1 cellular context compared by ENCODE assay signal in the genomic region with DNA sequence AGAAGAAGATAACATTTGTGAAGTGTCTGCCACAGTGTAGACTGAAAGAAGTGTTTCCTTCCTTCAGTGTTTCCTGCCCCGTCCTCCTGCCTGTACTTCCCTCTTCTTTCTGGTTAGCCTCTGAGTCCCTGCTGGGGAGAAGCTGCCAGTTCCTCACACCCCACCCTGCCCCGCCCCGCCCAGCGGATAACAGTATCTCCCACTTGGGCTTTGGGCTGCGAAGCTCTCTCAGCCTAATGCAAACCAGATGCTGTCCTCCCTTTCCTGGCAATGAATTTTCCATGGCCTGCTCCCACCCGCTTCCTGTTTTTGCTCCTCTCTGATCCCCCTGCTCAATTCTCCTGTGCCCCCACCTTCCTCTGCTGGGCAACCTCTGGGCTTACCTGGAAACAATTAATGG.
TF ChIP-seq lines count a peak whose summit lies in the region.

No MANE protein-coding gene starts in this region.

TF ChIP-seq in H1, 55 proteins besides CTCF, POLR2A, EP300 and RAD21:
- TF ChIP-seq JUN (IDR thresholded peaks at IDR 0.05; ENCODE audit: low read depth, low read length) (no peak), HDAC6 (IDR thresholded peaks at IDR 0.05; ENCODE audit: low read depth, low read length) (no peak), NRF1 (IDR thresholded peaks at IDR 0.05; ENCODE audit: low read depth, low read length) (no peak), POU5F1 (IDR thresholded peaks at IDR 0.05; ENCODE audit: low read depth, low read length) (no peak), BACH1 (IDR thresholded peaks at IDR 0.05; ENCODE audit: low read length) (no peak), ZNF274 (IDR thresholded peaks at IDR 0.05; ENCODE audit: borderline replicate concordance, extremely low read depth, low read length) (no peak), CBX8 (IDR thresholded peaks at IDR 0.05; ENCODE audit: borderline replicate concordance, low read depth, low read length) (no peak), PHF8 (conservative IDR thresholded peaks at IDR 0.05; ENCODE audit: low read depth, low read length) (no peak), TBP (IDR thresholded peaks at IDR 0.05; ENCODE audit: low read depth, low read length) (no peak), KDM5A (IDR thresholded peaks at IDR 0.05; ENCODE audit: low read length) (no peak), CHD2 (IDR thresholded peaks at IDR 0.05; ENCODE audit: low read length) (no peak), SP1 (IDR thresholded peaks at IDR 0.05; ENCODE audit: low read depth, low read length) (no peak), TAF1 (IDR thresholded peaks at IDR 0.05; ENCODE audit: low read depth, low read length) (no peak)
- TF ChIP-seq, protein P1, sequence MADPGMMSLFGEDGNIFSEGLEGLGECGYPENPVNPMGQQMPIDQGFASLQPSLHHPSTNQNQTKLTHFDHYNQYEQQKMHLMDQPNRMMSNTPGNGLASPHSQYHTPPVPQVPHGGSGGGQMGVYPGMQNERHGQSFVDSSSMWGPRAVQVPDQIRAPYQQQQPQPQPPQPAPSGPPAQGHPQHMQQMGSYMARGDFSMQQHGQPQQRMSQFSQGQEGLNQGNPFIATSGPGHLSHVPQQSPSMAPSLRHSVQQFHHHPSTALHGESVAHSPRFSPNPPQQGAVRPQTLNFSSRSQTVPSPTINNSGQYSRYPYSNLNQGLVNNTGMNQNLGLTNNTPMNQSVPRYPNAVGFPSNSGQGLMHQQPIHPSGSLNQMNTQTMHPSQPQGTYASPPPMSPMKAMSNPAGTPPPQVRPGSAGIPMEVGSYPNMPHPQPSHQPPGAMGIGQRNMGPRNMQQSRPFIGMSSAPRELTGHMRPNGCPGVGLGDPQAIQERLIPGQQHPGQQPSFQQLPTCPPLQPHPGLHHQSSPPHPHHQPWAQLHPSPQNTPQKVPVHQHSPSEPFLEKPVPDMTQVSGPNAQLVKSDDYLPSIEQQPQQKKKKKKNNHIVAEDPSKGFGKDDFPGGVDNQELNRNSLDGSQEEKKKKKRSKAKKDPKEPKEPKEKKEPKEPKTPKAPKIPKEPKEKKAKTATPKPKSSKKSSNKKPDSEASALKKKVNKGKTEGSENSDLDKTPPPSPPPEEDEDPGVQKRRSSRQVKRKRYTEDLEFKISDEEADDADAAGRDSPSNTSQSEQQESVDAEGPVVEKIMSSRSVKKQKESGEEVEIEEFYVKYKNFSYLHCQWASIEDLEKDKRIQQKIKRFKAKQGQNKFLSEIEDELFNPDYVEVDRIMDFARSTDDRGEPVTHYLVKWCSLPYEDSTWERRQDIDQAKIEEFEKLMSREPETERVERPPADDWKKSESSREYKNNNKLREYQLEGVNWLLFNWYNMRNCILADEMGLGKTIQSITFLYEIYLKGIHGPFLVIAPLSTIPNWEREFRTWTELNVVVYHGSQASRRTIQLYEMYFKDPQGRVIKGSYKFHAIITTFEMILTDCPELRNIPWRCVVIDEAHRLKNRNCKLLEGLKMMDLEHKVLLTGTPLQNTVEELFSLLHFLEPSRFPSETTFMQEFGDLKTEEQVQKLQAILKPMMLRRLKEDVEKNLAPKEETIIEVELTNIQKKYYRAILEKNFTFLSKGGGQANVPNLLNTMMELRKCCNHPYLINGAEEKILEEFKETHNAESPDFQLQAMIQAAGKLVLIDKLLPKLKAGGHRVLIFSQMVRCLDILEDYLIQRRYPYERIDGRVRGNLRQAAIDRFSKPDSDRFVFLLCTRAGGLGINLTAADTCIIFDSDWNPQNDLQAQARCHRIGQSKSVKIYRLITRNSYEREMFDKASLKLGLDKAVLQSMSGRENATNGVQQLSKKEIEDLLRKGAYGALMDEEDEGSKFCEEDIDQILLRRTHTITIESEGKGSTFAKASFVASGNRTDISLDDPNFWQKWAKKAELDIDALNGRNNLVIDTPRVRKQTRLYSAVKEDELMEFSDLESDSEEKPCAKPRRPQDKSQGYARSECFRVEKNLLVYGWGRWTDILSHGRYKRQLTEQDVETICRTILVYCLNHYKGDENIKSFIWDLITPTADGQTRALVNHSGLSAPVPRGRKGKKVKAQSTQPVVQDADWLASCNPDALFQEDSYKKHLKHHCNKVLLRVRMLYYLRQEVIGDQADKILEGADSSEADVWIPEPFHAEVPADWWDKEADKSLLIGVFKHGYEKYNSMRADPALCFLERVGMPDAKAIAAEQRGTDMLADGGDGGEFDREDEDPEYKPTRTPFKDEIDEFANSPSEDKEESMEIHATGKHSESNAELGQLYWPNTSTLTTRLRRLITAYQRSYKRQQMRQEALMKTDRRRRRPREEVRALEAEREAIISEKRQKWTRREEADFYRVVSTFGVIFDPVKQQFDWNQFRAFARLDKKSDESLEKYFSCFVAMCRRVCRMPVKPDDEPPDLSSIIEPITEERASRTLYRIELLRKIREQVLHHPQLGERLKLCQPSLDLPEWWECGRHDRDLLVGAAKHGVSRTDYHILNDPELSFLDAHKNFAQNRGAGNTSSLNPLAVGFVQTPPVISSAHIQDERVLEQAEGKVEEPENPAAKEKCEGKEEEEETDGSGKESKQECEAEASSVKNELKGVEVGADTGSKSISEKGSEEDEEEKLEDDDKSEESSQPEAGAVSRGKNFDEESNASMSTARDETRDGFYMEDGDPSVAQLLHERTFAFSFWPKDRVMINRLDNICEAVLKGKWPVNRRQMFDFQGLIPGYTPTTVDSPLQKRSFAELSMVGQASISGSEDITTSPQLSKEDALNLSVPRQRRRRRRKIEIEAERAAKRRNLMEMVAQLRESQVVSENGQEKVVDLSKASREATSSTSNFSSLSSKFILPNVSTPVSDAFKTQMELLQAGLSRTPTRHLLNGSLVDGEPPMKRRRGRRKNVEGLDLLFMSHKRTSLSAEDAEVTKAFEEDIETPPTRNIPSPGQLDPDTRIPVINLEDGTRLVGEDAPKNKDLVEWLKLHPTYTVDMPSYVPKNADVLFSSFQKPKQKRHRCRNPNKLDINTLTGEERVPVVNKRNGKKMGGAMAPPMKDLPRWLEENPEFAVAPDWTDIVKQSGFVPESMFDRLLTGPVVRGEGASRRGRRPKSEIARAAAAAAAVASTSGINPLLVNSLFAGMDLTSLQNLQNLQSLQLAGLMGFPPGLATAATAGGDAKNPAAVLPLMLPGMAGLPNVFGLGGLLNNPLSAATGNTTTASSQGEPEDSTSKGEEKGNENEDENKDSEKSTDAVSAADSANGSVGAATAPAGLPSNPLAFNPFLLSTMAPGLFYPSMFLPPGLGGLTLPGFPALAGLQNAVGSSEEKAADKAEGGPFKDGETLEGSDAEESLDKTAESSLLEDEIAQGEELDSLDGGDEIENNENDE (IDR thresholded peaks at IDR 0.05; ENCODE audit: insufficient replicate concordance, low read length), result no peak
- TF ChIP-seq, protein P2, sequence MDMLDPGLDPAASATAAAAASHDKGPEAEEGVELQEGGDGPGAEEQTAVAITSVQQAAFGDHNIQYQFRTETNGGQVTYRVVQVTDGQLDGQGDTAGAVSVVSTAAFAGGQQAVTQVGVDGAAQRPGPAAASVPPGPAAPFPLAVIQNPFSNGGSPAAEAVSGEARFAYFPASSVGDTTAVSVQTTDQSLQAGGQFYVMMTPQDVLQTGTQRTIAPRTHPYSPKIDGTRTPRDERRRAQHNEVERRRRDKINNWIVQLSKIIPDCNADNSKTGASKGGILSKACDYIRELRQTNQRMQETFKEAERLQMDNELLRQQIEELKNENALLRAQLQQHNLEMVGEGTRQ (IDR thresholded peaks at IDR 0.05; ENCODE audit: low read length), result no peak
- TF ChIP-seq, protein P3, sequence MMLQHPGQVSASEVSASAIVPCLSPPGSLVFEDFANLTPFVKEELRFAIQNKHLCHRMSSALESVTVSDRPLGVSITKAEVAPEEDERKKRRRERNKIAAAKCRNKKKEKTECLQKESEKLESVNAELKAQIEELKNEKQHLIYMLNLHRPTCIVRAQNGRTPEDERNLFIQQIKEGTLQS (IDR thresholded peaks at IDR 0.05; ENCODE audit: insufficient read depth, low read depth, low read length), result no peak
TF ChIP-seq in H1: peak in this region for 0.
